Comparison of ENCODE assay signal across 9 cellular contexts in the genomic region with DNA sequence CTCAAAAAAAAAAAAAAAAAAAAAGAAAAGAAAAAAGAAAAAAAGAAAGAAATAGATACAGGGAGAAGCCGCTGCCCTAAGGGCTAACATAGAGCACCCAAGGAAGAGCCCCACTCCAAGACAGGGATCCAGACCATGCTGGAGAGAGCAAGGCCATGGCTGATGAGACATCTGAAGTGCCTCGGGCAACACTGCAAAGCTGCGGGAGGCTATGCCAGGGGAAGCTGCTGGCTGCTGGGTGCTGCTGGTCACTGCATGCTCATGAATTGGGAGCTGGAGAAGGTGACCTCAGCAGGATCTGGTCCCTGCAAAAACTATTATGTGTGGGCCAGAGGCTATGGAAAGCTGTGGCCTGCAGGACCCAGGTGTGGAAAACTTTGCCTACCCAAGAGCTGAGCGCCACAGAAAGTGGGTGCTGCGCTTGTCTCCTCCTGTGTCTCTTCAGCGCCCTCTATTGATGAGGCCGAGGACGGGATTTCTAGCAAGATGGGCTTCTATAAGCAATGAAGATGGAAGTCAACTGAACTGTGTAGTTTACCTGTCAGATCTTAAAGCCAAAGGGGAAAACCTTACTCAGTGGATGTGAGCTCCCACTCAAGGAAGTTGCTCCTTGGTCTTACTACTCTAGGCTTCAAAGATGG. TPM values are rescaled to one million over a fixed set of nuclear protein-coding genes. Genes with fewer than 3 reads are reported as not detected.
A peak's percentile ranks its signal among the peaks of the same experiment; 100 is the strongest.
DNase-seq lines count a peak whose midpoint lies in the region; ATAC-seq, FAIRE-seq and TF ChIP-seq lines count a peak whose summit lies in the region.
"Had no signal": no experiment of that assay in that cellular context is flagged by ENCODE, and none has a peak within 500 bp of the region (broad histone marks: within the 10 kb centered on the region; RNA-seq: fewer than 3 reads in every experiment).

No MANE protein-coding gene starts in this region.

- no peaks in the 10 kb centered on the region for H4K20me1 ChIP-seq in PC-3 (ENCODE audit: low read length)

- POLR2A ChIA-PET in PC-3 (lab: Charles Lee; ENCODE audit: unreplicated experiment) = interaction anchor here (0.5 to 0.6 kb wide), 2 partner anchors 41 to 676 kb away, joined by 5 to 6 read pairs; no protein-coding TSS in a partner anchor

- no peaks in the 10 kb centered on the region for H3K9me2 ChIP-seq in PC-3 (replicated peaks; ENCODE audit: low read length)

- peak; percentile 91 for TF ChIP-seq CTCF in PC-3 (conservative IDR thresholded peaks at IDR 0.05; ENCODE audit: low read depth, low read length)
- peak; percentile 86 for TF ChIP-seq CTCF in fibroblast of mammary gland (conservative IDR thresholded peaks at IDR 0.05; ENCODE audit: control insufficient read depth, insufficient read depth, low read depth, low read length)
- peak; percentile 36 to 64 (median 48) for TF ChIP-seq CTCF in pancreas (IDR thresholded peaks at IDR 0.05)
- peak; percentile 72 for TF ChIP-seq CTCF in type B pancreatic cell (conservative IDR thresholded peaks at IDR 0.05)

- no peak overlapping the region for H3K27ac ChIP-seq in PC-3 (ENCODE audit: low read length)
- no peak overlapping the region for H3K27ac ChIP-seq in pancreas

- no peak overlapping the region for H3K4me3 ChIP-seq in Jurkat, Clone E6-1 (ENCODE audit: low read length)
- H3K4me3 ChIP-seq in PC-3 (ENCODE audit: low read length) = no peak overlapping the region
- no peak overlapping the region for H3K4me3 ChIP-seq in fibroblast of mammary gland (ENCODE audit: control insufficient read depth, low read depth, low read length)
- H3K4me3 ChIP-seq in pancreas = no peak overlapping the region

- H3F3A ChIP-seq in PC-3 (ENCODE audit: low read length, unreplicated experiment) = no peaks in the 10 kb centered on the region

- intact Hi-C loops in PC-3 (cut with micrococcal nuclease) = loop anchor here (1.0 kb wide), 1 partner anchor 61 kb away; no protein-coding TSS in a partner anchor
- intact Hi-C loops in pancreas (cut with DNase I) = loop anchor here in 1 of 3 donors (5.0 kb wide), 1 partner anchor 82 kb away; no protein-coding TSS in a partner anchor

- H3K36me3 ChIP-seq in PC-3 (ENCODE audit: low read depth, low read length) = no peaks in the 10 kb centered on the region
- H3K36me3 ChIP-seq in pancreas = no peaks in the 10 kb centered on the region

- peaks cover 6% of the 10 kb centered on the region for H3K4me1 Mint-ChIP-seq in type B pancreatic cell (ENCODE audit: unreplicated experiment)

- H3K27me3 Mint-ChIP-seq in type B pancreatic cell = peaks cover 16% of the 10 kb centered on the region

- no TSS peak for BruUV-seq in PC-3 (replicated peaks; lab: Mats Ljungman, UMichigan)

- H3K36me3 Mint-ChIP-seq in type B pancreatic cell = no peaks in the 10 kb centered on the region
- H3K36me3 Mint-ChIP-seq: IgD-negative memory B cell had no signal

- H3K4me3 Mint-ChIP-seq in type B pancreatic cell = no peak overlapping the region
- H3K4me3 Mint-ChIP-seq: IgD-negative memory B cell had no signal

- H2AFZ ChIP-seq in PC-3 (ENCODE audit: low read length) = peak overlapping the region; percentile 11; the same call in 1 of the 2 replicates

- 27 to 32% methylated on average over 8 of the region's 8 CpGs for WGBS in pancreas, 2 donors

- H3K9me3 Mint-ChIP-seq in type B pancreatic cell = no peaks in the 10 kb centered on the region
- H3K9me3 Mint-ChIP-seq: IgD-negative memory B cell had no signal

- ATAC-seq in PC-3 (peak; percentile 70), pancreas (peak; percentile 58 to 90 (median 82)), GM18907 (IDR thresholded peaks at IDR 0.05; ENCODE audit: unreplicated experiment) (no peak)

- peak overlapping the region; percentile 22 for H3K4me2 ChIP-seq in PC-3 (ENCODE audit: low read length)

- no peak for FAIRE-seq in pancreas (lab: Jason Lieb, UNC)

- H3K9ac ChIP-seq in PC-3 (ENCODE audit: low read length) = no peak overlapping the region

- H3K4me1 ChIP-seq in PC-3 (ENCODE audit: insufficient read depth, low read length) (0 out of 2 replicates have a peak, but pooled peaks cover 3% of the 10 kb centered on the region), pancreas (no peaks in the 10 kb centered on the region)

- H3K27ac Mint-ChIP-seq in type B pancreatic cell = no peak overlapping the region

- no peaks in the 10 kb centered on the region for H3K79me2 ChIP-seq in PC-3 (ENCODE audit: low read length)

- CTCF ChIA-PET in PC-3 (lab: Charles Lee) = interaction anchor here (1.2 to 1.8 kb wide), 2 partner anchors 29 to 76 kb away, joined by 7 to 9 read pairs; no protein-coding TSS in a partner anchor

- H3K9me3 ChIP-seq in PC-3 (ENCODE audit: low read length) = no peaks in the 10 kb centered on the region
- H3K9me3 ChIP-seq in pancreas = no peaks in the 10 kb centered on the region

- DNase-seq in D341Med (ENCODE audit: low spot score) = peak; percentile 74
- DNase-seq in Jurkat, Clone E6-1 (ENCODE audit: low read depth, low spot score) = peak; percentile 78
- DNase-seq in PC-3 = peak; percentile 88
- peak; percentile 56 for DNase-seq in activated T-cell treated with anti-CD3 and anti-CD28 coated beads for 48 hours (ENCODE audit: low read depth)
- DNase-seq in fibroblast of mammary gland (ENCODE audit: low read depth) = peak; percentile 74
- peak in 5 of 6 donors; percentile 68 to 78 (median 73) for DNase-seq in pancreas
- DNase-seq in type B pancreatic cell (ENCODE audit: extremely low spot score, unreplicated experiment) = no peak

- H3K27me3 ChIP-seq in PC-3 (ENCODE audit: low read length) (0 out of 2 replicates have a peak, but pooled peaks cover 3% of the 10 kb centered on the region), pancreas (no peaks in the 10 kb centered on the region)

RNA-seq across cellular contexts. Expression of a gene that starts 17.3 kb away (rescaled TPM):
- 8.8 TPM for polyA plus RNA-seq in Jurkat, Clone E6-1 (2012; ENCODE audit: insufficient read depth, insufficient read length)
- total RNA-seq in PC-3 (2014; rRNA removed) (25.5 and 27.8 TPM in 2 replicates), pancreas (1 to 10 TPM; 2.9 to 6.0 (median 4.3) TPM), type B pancreatic cell (ENCODE audit: low replicate concordance) (22.2 and 31.7 TPM in 2 replicates)
- polyA plus RNA-seq in pancreas = 10 to 100 TPM; 19.9 to 21.7 TPM

RNA-seq across cellular contexts. Expression of a gene that starts 32.0 kb away (rescaled TPM):
- 0.47 TPM for polyA plus RNA-seq in Jurkat, Clone E6-1 (2012; ENCODE audit: insufficient read depth, insufficient read length)
- total RNA-seq in PC-3 (2014; rRNA removed) (not detected in 2 replicates), pancreas (under 1 TPM in 1 of 6 donors, not detected in 5; 0.14 TPM), type B pancreatic cell (ENCODE audit: low replicate concordance) (0.14 and 0.77 TPM in 2 replicates)
- under 1 TPM; 0.08 to 0.63 TPM for polyA plus RNA-seq in pancreas
- polyA plus RNA-seq: IgD-negative memory B cell had no signal

RNA-seq across cellular contexts. Expression of a gene that starts 41.4 kb away (rescaled TPM):
- 25.2 TPM for polyA plus RNA-seq in Jurkat, Clone E6-1 (2012; ENCODE audit: insufficient read depth, insufficient read length)
- total RNA-seq in PC-3 (2014; rRNA removed) (38.9 and 41.1 TPM in 2 replicates), pancreas (10 to 100 TPM in 5 of 6 donors, 1 to 10 TPM in 1; 9.5 to 13.3 (median 12.0) TPM), type B pancreatic cell (ENCODE audit: low replicate concordance) (16.0 and 31.9 TPM in 2 replicates)
- polyA plus RNA-seq in pancreas = 10 to 100 TPM in 1 of 2 donors, 1 to 10 TPM in 1; 9.2 to 21.8 TPM

RNA-seq across cellular contexts. Expression of a gene that starts 44.0 kb away (rescaled TPM):
- polyA plus RNA-seq in Jurkat, Clone E6-1 (2012; ENCODE audit: insufficient read depth, insufficient read length) = 75.8 TPM
- 123 and 176 TPM in 2 replicates for total RNA-seq in PC-3 (2014; rRNA removed)
- total RNA-seq in pancreas = 10 to 100 TPM; 14.3 to 22.0 (median 19.7) TPM
- 10 to 100 TPM; 46.9 to 65.0 TPM for polyA plus RNA-seq in pancreas
- total RNA-seq in type B pancreatic cell (ENCODE audit: low replicate concordance) = 35.1 and 42.4 TPM in 2 replicates

RNA-seq across cellular contexts. Expression of a gene that starts 49.8 kb away (rescaled TPM):
- polyA plus RNA-seq in Jurkat, Clone E6-1 (2012; ENCODE audit: insufficient read depth, insufficient read length) = 202 TPM
- total RNA-seq in PC-3 (2014; rRNA removed) (214 and 321 TPM in 2 replicates), pancreas (10 to 100 TPM; 15.7 to 23.9 (median 21.0) TPM), type B pancreatic cell (ENCODE audit: low replicate concordance) (53.0 and 69.8 TPM in 2 replicates)
- 10 to 100 TPM; 29.2 to 30.2 TPM for polyA plus RNA-seq in pancreas
